Comparison of ENCODE assay signal across 1 cellular context in genomic region chr2:189022002-189022401, GRCh38.
TF ChIP-seq lines count a peak whose summit lies in the region.

No MANE protein-coding gene starts in this region.

TF ChIP-seq in GM23338, 12 proteins besides CTCF, POLR2A, EP300 and RAD21 (continued from another document):
- TF ChIP-seq ZNF462 (CRISPR knock-in tag; IDR thresholded peaks at IDR 0.05) = no peak
- no peak for TF ChIP-seq STAT1 (IDR thresholded peaks at IDR 0.05; ENCODE audit: unreplicated experiment)
- TF ChIP-seq ETS1 (IDR thresholded peaks at IDR 0.05) = no peak
- TF ChIP-seq ZNF331 (CRISPR knock-in tag; IDR thresholded peaks at IDR 0.05; ENCODE audit: low read depth) = no peak
- TF ChIP-seq REST (IDR thresholded peaks at IDR 0.05; ENCODE audit: unreplicated experiment) = no peak
- no peak for TF ChIP-seq CREB1 (CRISPR knock-in tag; IDR thresholded peaks at IDR 0.05; ENCODE audit: low read depth)
- TF ChIP-seq JUNB (IDR thresholded peaks at IDR 0.05; ENCODE audit: unreplicated experiment) = no peak
- TF ChIP-seq ZNF114 (CRISPR knock-in tag; IDR thresholded peaks at IDR 0.05) = no peak
- no peak for TF ChIP-seq POLR2AphosphoS5 (IDR thresholded peaks at IDR 0.05; ENCODE audit: low read depth)
- no peak for TF ChIP-seq EZH2phosphoT487 (IDR thresholded peaks at IDR 0.05; ENCODE audit: unreplicated experiment)
- TF ChIP-seq EZH2 (IDR thresholded peaks at IDR 0.05; ENCODE audit: low read depth, unreplicated experiment) = no peak
